ENCODE assay signal across 1 cellular context in genomic region chr22:35835998-35836691, GRCh38.
TF ChIP-seq lines count a peak whose summit lies in the region.

No MANE protein-coding gene starts in this region.

TF ChIP-seq in K562, 482 proteins besides CTCF, POLR2A, EP300 and RAD21 (continued from another document):
- no peak for TF ChIP-seq USF2 (CRISPR knock-in tag; IDR thresholded peaks at IDR 0.05)
- TF ChIP-seq CLOCK (CRISPR knock-in tag; IDR thresholded peaks at IDR 0.05; ENCODE audit: borderline replicate concordance) = no peak
- TF ChIP-seq EP400 (IDR thresholded peaks at IDR 0.05) = no peak
